9 cellular contexts compared by ENCODE assay signal in the genomic region with DNA sequence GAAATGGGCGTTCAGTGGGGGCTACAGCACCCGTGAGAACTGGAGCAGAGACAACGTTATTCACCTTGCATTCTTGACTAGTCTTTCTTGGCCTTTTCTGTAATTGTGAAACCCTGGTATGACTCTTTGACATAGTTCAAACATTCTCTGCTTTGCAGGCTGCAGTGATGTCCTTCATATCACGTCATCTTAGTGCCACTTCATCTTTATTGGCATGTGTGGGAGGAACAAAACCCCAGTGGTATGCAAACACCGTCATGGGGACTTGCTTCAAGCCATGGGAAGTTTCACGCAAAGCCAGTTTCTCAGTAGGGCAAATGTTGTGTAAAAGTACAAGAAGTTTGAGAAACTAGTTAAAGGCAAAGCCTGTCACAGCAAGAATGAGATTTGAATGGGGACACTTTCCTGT. TPM values are rescaled to one million over a fixed set of nuclear protein-coding genes. Genes with fewer than 3 reads are reported as not detected.
DNase-seq lines count a peak whose midpoint lies in the region; ATAC-seq and TF ChIP-seq lines count a peak whose summit lies in the region.
"Had no signal": no experiment of that assay in that cellular context is flagged by ENCODE, and none has a peak within 500 bp of the region (broad histone marks: within the 10 kb centered on the region; RNA-seq: fewer than 3 reads in every experiment).

No MANE protein-coding gene starts in this region.

- CTCF ChIA-PET in activated CD8-positive, alpha-beta memory T cell treated with anti-CD3 and anti-CD28 coated beads, Interleukin-2, amount 10 ng/mL, durations not matched to agents 7 days and 5 days (lab: Charles Lee): interaction anchor here (1.0 to 1.1 kb wide), 2 partner anchors 24 to 154 kb away, joined by 3 read pairs; no protein-coding TSS in a partner anchor

- H3K4me1 Mint-ChIP-seq in activated CD8-positive, alpha-beta memory T cell treated with anti-CD3 and anti-CD28 coated beads, Interleukin-2, amount 10 ng/mL, durations not matched to agents 7 days and 5 days: peaks cover 27% of the 10 kb centered on the region

- WGBS in lower leg skin, 2 donors: 68 to 78% methylated on average over 6 of the region's 6 CpGs

- intact Hi-C loops in lower leg skin (cut with DNase I; ENCODE audit: low total_unique reads): no loop called here

- ATAC-seq in activated CD8-positive, alpha-beta memory T cell treated with anti-CD3 and anti-CD28 coated beads, Interleukin-2, amount 10 ng/mL, durations not matched to agents 7 days and 5 days: peak; percentile 87
- peak; percentile 97 for ATAC-seq in HG03060 (IDR thresholded peaks at IDR 0.05; ENCODE audit: low read depth, unreplicated experiment)

- no peak overlapping the region for H3K4me3 Mint-ChIP-seq in activated CD8-positive, alpha-beta memory T cell treated with anti-CD3 and anti-CD28 coated beads, Interleukin-2, amount 10 ng/mL, durations not matched to agents 7 days and 5 days

- no peak for TF ChIP-seq CTCF in lower leg skin (IDR thresholded peaks at IDR 0.05)

- no peak overlapping the region for H3K4me3 ChIP-seq in lower leg skin (ENCODE audit: low read depth, poor library complexity, severe bottlenecking)
- H3K4me3 ChIP-seq: BLaER1 had no signal

- H3K36me3 Mint-ChIP-seq in activated CD8-positive, alpha-beta memory T cell treated with anti-CD3 and anti-CD28 coated beads, Interleukin-2, amount 10 ng/mL, durations not matched to agents 7 days and 5 days: peaks cover 2% of the 10 kb centered on the region

- H3K9me3 Mint-ChIP-seq in activated CD8-positive, alpha-beta memory T cell treated with anti-CD3 and anti-CD28 coated beads, Interleukin-2, amount 10 ng/mL, durations not matched to agents 7 days and 5 days (ENCODE audit: low read depth): peaks cover under 1% of the 10 kb centered on the region

- H3K27me3 Mint-ChIP-seq in activated CD8-positive, alpha-beta memory T cell treated with anti-CD3 and anti-CD28 coated beads, Interleukin-2, amount 10 ng/mL, durations not matched to agents 7 days and 5 days: no peaks in the 10 kb centered on the region

- no peak for TF ChIP-seq POLR2A in lower leg skin (IDR thresholded peaks at IDR 0.05)

- DNase-seq in activated CD8-positive, alpha-beta memory T cell treated with anti-CD3 and anti-CD28 coated beads, Interleukin-2, amount 10 ng/mL, durations not matched to agents 7 days and 5 days: peak; percentile 71
- DNase-seq in activated CD8-positive, alpha-beta memory T cell treated with anti-CD3 and anti-CD28 coated beads, Interleukin-2, amount 50 U/mL, for 4 hours: no peak
- peak; percentile 49 to 66 for DNase-seq in activated T-cell treated with anti-CD3 and anti-CD28 coated beads, Interleukin-2, amount 50 U/mL, for 48 hours
- DNase-seq in stimulated activated CD4-positive, alpha-beta T cell treated with anti-CD3 and anti-CD28 coated beads, Interleukin-12 subunit alpha, Interleukin-12 subunit beta, amount 100 ng/mL, for 4 hours: peak; percentile 29
- no peak for DNase-seq in GDM1 (lab: John Stamatoyannopoulos, UW)
- DNase-seq in NCI-H510A (lab: John Stamatoyannopoulos, UW): no peak
- DNase-seq in lower leg skin (ENCODE audit: low spot score in 2 of 2): no peak

- peak overlapping the region; percentile 81 for H3K27ac Mint-ChIP-seq in activated CD8-positive, alpha-beta memory T cell treated with anti-CD3 and anti-CD28 coated beads, Interleukin-2, amount 10 ng/mL, durations not matched to agents 7 days and 5 days

RNA-seq across cellular contexts. Expression of gene DUSP16, which starts 20.2 kb away (rescaled TPM):
- 10 to 100 TPM; 43.0 to 69.0 TPM for total RNA-seq in activated CD8-positive, alpha-beta memory T cell treated with anti-CD3 and anti-CD28 coated beads, Interleukin-2, amount 10 ng/mL, durations not matched to agents 7 days and 5 days
- total RNA-seq in lower leg skin: 10 to 100 TPM; 15.3 to 29.0 (median 25.0) TPM

RNA-seq across cellular contexts. Expression of gene CREBL2, which starts 28.8 kb away (rescaled TPM):
- total RNA-seq in activated CD8-positive, alpha-beta memory T cell treated with anti-CD3 and anti-CD28 coated beads, Interleukin-2, amount 10 ng/mL, durations not matched to agents 7 days and 5 days: 10 to 100 TPM; 16.3 to 20.5 TPM
- total RNA-seq in lower leg skin: 10 to 100 TPM; 36.1 to 47.0 (median 44.5) TPM

Comparison
In these comparisons a context has a peak if more than half of its experiments do, and no peak if none do; other contexts are left out.
1. DNase-seq: peak in activated CD8-positive, alpha-beta memory T cell treated with anti-CD3 and anti-CD28 coated beads, Interleukin-2, amount 10 ng/mL, durations not matched to agents 7 days and 5 days (single experiment), activated T-cell treated with anti-CD3 and anti-CD28 coated beads, Interleukin-2, amount 50 U/mL, for 48 hours (2 of 2) and stimulated activated CD4-positive, alpha-beta T cell treated with anti-CD3 and anti-CD28 coated beads, Interleukin-12 subunit alpha, Interleukin-12 subunit beta, amount 100 ng/mL, for 4 hours (single experiment); none in activated CD8-positive, alpha-beta memory T cell treated with anti-CD3 and anti-CD28 coated beads, Interleukin-2, amount 50 U/mL, for 4 hours (single experiment), GDM1 (single experiment), NCI-H510A (single experiment) and lower leg skin (0 of 2).